ENCODE assay signal across 12 cellular contexts in genomic region chr3:111768571-111769100, GRCh38.
A peak's percentile ranks its signal among the peaks of the same experiment; 100 is the strongest.
DNase-seq lines count a peak whose midpoint lies in the region; ATAC-seq and TF ChIP-seq lines count a peak whose summit lies in the region.
"Had no signal": no experiment of that assay in that cellular context is flagged by ENCODE, and none has a peak within 500 bp of the region (broad histone marks: within the 10 kb centered on the region; RNA-seq: fewer than 3 reads in every experiment).

No MANE protein-coding gene starts in this region.

- intact Hi-C loops in stomach (cut with DNase I; ENCODE audit: low total_unique reads) (no loop called here), head of caudate nucleus (cut with DNase I) (no loop called here)

- no peak for TF ChIP-seq EP300 in stomach (IDR thresholded peaks at IDR 0.05)

- CTCF ChIA-PET in HEK293 (lab: Yijun Ruan, JAX): interaction anchor here (0.7 to 1.5 kb wide), 4 partner anchors 52 to 92 kb away, joined by 3 to 6 read pairs (median 4); no protein-coding TSS in a partner anchor

- in situ Hi-C loops in astrocyte of the cerebellum (cut with HindIII; ENCODE audit: low sequenced_read_pairs): no loop called here

- H3K27me3 ChIP-seq in right atrium auricular region (no peaks in the 10 kb centered on the region), stomach (no peaks in the 10 kb centered on the region)
- H3K27me3 ChIP-seq: spleen, thyroid gland had no signal

- H3K27ac ChIP-seq in HEK293 (ENCODE audit: extremely low read depth, low read depth, low read length): no peak overlapping the region
- H3K27ac ChIP-seq in right atrium auricular region: peak overlapping the region; percentile 40 to 60
- H3K27ac ChIP-seq in stomach: peak overlapping the region in 4 of 5 donors; percentile 39 to 57 (median 53)
- H3K27ac ChIP-seq: spleen, VCaP had no signal

- H3K4me1 ChIP-seq in HEK293 (ENCODE audit: control insufficient read depth, insufficient read depth, low read length): no peaks in the 10 kb centered on the region
- H3K4me1 ChIP-seq in right atrium auricular region: peaks cover 0 to 26% of the 10 kb centered on the region in 2 donors
- H3K4me1 ChIP-seq in stomach: peaks cover 11 to 38% (median 27%) of the 10 kb centered on the region in 4 donors
- H3K4me1 ChIP-seq: spleen had no signal

- DNase-seq in astrocyte of the cerebellum (ENCODE audit: low read depth) (peak; percentile 92), right atrium auricular region (ENCODE audit: low spot score) (no peak), stomach (peak; percentile 34), head of caudate nucleus (no peak)
- no peak for DNase-seq in activated naive CD4-positive, alpha-beta T cell treated with Interleukin-2 at 50 U/mL for 16 hours
- no peak for DNase-seq in effector CD4-positive, alpha-beta T cell
- DNase-seq: NCI-H446 treated with DMSO at 0.1 percent for 48 hours, spleen, thyroid gland had no signal

- WGBS in stomach, 5 donors: 42 to 72% (median 55%) methylated on average over 7 of the region's 7 CpGs

- H3K9me3 ChIP-seq in HEK293 (ENCODE audit: control insufficient read depth, insufficient read depth, low read depth, low read length) (no peaks in the 10 kb centered on the region), right atrium auricular region (no peaks in the 10 kb centered on the region), stomach (no peaks in the 10 kb centered on the region)
- H3K9me3 ChIP-seq: spleen, thyroid gland had no signal

- POLR2A ChIA-PET in HEK293 (lab: Yijun Ruan, JAX): interaction anchor here (1.3 kb wide), 1 partner anchor 96 kb away, joined by 4 read pairs; no protein-coding TSS in a partner anchor

- H3K4me3 ChIP-seq in HEK293 (ENCODE audit: low read depth, low read length) (no peak overlapping the region), astrocyte of the cerebellum (ENCODE audit: low read depth, low read length) (no peak overlapping the region), right atrium auricular region (no peak overlapping the region), stomach (no peak overlapping the region)
- H3K4me3 ChIP-seq: spleen, thyroid gland had no signal

- H3K36me3 ChIP-seq in HEK293 (ENCODE audit: control insufficient read depth in 2 of 2, insufficient read depth in 1 of 2, low read length in 2 of 2) (no peaks in the 10 kb centered on the region), right atrium auricular region (no peaks in the 10 kb centered on the region), stomach (no peaks in the 10 kb centered on the region)
- H3K36me3 ChIP-seq: spleen, thyroid gland had no signal

- TF ChIP-seq CTCF in HEK293 (tag by site-specific recombination; IDR thresholded peaks at IDR 0.05) (no peak), astrocyte of the cerebellum (IDR thresholded peaks at IDR 0.05; ENCODE audit: low read depth, low read length, missing control alignments) (no peak), right atrium auricular region (IDR thresholded peaks at IDR 0.05) (no peak), stomach (IDR thresholded peaks at IDR 0.05) (no peak)

- no peak for TF ChIP-seq POLR2A in stomach (IDR thresholded peaks at IDR 0.05)

- ATAC-seq in HG02970 (IDR thresholded peaks at IDR 0.05; ENCODE audit: low FRiP score, unreplicated experiment): no peak

TF ChIP-seq in HEK293, 187 proteins besides CTCF, POLR2A, EP300 and RAD21 (continues in another document):
- no peak for TF ChIP-seq HOXD13 (CRISPR knock-in tag; IDR thresholded peaks at IDR 0.05; ENCODE audit: borderline replicate concordance)
- no peak for TF ChIP-seq ZNF513 (tag by site-specific recombination; IDR thresholded peaks at IDR 0.05)
- TF ChIP-seq ZBTB10 (tag by site-specific recombination; IDR thresholded peaks at IDR 0.05): no peak
- TF ChIP-seq GFI1B (tag by site-specific recombination; IDR thresholded peaks at IDR 0.05): no peak
- TF ChIP-seq ZNF37A (tag by site-specific recombination; IDR thresholded peaks at IDR 0.05): no peak
- TF ChIP-seq ZBTB20 (tag by site-specific recombination; IDR thresholded peaks at IDR 0.05): no peak
- peak; percentile 41; the same call in 1 of the 2 replicates for TF ChIP-seq PRDM10 (tag by site-specific recombination; IDR thresholded peaks at IDR 0.05)
- TF ChIP-seq ZNF266 (tag by site-specific recombination; IDR thresholded peaks at IDR 0.05; ENCODE audit: low read depth): no peak
- TF ChIP-seq ZNF140 (tag by site-specific recombination; IDR thresholded peaks at IDR 0.05): no peak
- TF ChIP-seq ZNF645 (tag by site-specific recombination; IDR thresholded peaks at IDR 0.05): no peak
- peak; percentile 71 for TF ChIP-seq ZFHX2 (tag by site-specific recombination; conservative IDR thresholded peaks at IDR 0.05)
- TF ChIP-seq EGR2 (tag by site-specific recombination; IDR thresholded peaks at IDR 0.05; ENCODE audit: low read depth): peak; percentile 28; the same call in 1 of the 2 replicates

Comparison
In these comparisons a context has a peak if more than half of its experiments do, and no peak if none do; other contexts are left out.
1. DNase-seq: peak in astrocyte of the cerebellum (single experiment) and stomach (single experiment); none in right atrium auricular region (single experiment), activated naive CD4-positive, alpha-beta T cell treated with Interleukin-2 at 50 U/mL for 16 hours (single experiment), head of caudate nucleus (0 of 42) and effector CD4-positive, alpha-beta T cell (single experiment).